17 cellular contexts compared by ENCODE assay signal in the genomic region with DNA sequence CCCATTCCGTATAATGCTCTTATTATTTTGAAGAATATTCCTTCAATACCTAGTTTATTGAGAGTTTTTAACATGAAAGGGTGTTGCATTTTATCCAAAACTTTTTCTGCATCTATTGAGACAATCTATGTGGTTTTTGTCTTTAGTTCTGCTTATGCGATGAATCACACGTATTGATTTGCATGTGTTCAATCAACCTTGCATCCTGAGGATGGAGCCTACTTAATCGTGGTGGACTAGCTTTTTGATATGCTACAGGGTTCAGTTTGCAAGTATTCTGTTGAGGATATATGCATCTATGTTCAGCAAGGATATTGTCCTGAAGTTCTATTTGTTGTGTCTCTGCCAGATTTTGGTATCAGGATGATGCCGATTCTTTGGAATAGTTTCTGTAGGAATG.
DNase-seq lines count a peak whose midpoint lies in the region; ATAC-seq and TF ChIP-seq lines count a peak whose summit lies in the region.
"Had no signal": no experiment of that assay in that cellular context is flagged by ENCODE, and none has a peak within 500 bp of the region (broad histone marks: within the 10 kb centered on the region; RNA-seq: fewer than 3 reads in every experiment).

No MANE protein-coding gene starts in this region.

- peaks cover 8% of the 10 kb centered on the region for H3K9me3 Mint-ChIP-seq in activated B cell treated with CpG ODN at 0.5 μM for 24 hours

- CTCF ChIA-PET in activated B cell treated with CpG ODN at 0.5 μM for 24 hours (lab: Charles Lee) = no interaction called here

- peaks cover 51% of the 10 kb centered on the region for H3K4me1 Mint-ChIP-seq in activated B cell treated with CpG ODN at 0.5 μM for 24 hours
- H3K4me1 Mint-ChIP-seq: CD14-positive monocyte; naive thymus-derived CD8-positive, alpha-beta T cell had no signal

- DNase-seq in activated B cell treated with CpG ODN at 0.5 μM for 24 hours (no peak), GM13977 (ENCODE audit: low spot score) (no peak), DMS114 treated with DMSO at 0.1 percent for 48 hours (lab: John Stamatoyannopoulos, UW; ENCODE audit: unreplicated experiment) (no peak), NCI-H1436 treated with DMSO at 0.1 percent for 48 hours (lab: John Stamatoyannopoulos, UW) (no peak)
- DNase-seq in stimulated activated CD8-positive, alpha-beta memory T cell treated with anti-CD3 and anti-CD28 coated beads, Interleukin-4, amount 100 ng/mL, for 48 hours = no peak
- DNase-seq: cortex of kidney; foreskin fibroblast; GF-D8; KBM-7; kidney glomerular epithelial cell; naive thymus-derived CD8-positive, alpha-beta T cell; NCI-H2107; right lobe of liver had no signal

- intact Hi-C loops in activated B cell treated with CpG ODN at 0.5 μM for 24 hours (cut with micrococcal nuclease) = loop anchor here (1.0 to 5.0 kb wide), 2 partner anchors 9 to 86 kb away; no protein-coding TSS in a partner anchor

- H3K4me3 Mint-ChIP-seq in activated B cell treated with CpG ODN at 0.5 μM for 24 hours = peak overlapping the region; percentile 85
- H3K4me3 Mint-ChIP-seq: CD14-positive monocyte; naive thymus-derived CD8-positive, alpha-beta T cell had no signal

- H3K36me3 Mint-ChIP-seq in activated B cell treated with CpG ODN at 0.5 μM for 24 hours (ENCODE audit: low read depth) = peaks cover 6% of the 10 kb centered on the region
- H3K36me3 Mint-ChIP-seq: CD14-positive monocyte had no signal

- no peak for TF ChIP-seq CTCF in activated B cell treated with CpG ODN at 0.5 μM for 24 hours (IDR thresholded peaks at IDR 0.05)
- no peak for TF ChIP-seq CTCF in GM13977 (IDR thresholded peaks at IDR 0.05; ENCODE audit: extremely low read depth, insufficient read depth, missing control alignments)

- peak overlapping the region; percentile 88 for H3K27ac Mint-ChIP-seq in activated B cell treated with CpG ODN at 0.5 μM for 24 hours
- H3K27ac Mint-ChIP-seq: CD14-positive monocyte; naive thymus-derived CD8-positive, alpha-beta T cell had no signal

- POLR2A ChIA-PET in activated B cell treated with CpG ODN at 0.5 μM for 24 hours (lab: Charles Lee) = no interaction called here

- no peaks in the 10 kb centered on the region for H3K27me3 Mint-ChIP-seq in activated B cell treated with CpG ODN at 0.5 μM for 24 hours
- H3K27me3 Mint-ChIP-seq: naive thymus-derived CD8-positive, alpha-beta T cell had no signal

- in situ Hi-C loops in GM13977 (cut with MboI; ENCODE audit: low pct_unique_long_range_greater_than_20kb, low sequenced_read_pairs, unreplicated experiment) = no loop called here

- peak; percentile 97 for ATAC-seq in GM18870 (IDR thresholded peaks at IDR 0.05; ENCODE audit: unreplicated experiment)
- peak; percentile 97 for ATAC-seq in GM21619 (IDR thresholded peaks at IDR 0.05; ENCODE audit: unreplicated experiment)
- peak; percentile 71 for ATAC-seq in HG03097 (IDR thresholded peaks at IDR 0.05; ENCODE audit: low FRiP score, unreplicated experiment)
- ATAC-seq in activated B cell treated with CpG ODN at 0.5 μM for 24 hours (ENCODE audit: low read depth) = peak; percentile 96
- ATAC-seq: naive thymus-derived CD8-positive, alpha-beta T cell; right lobe of liver had no signal
